Comparison of ENCODE assay signal across 8 cellular contexts in the genomic region with DNA sequence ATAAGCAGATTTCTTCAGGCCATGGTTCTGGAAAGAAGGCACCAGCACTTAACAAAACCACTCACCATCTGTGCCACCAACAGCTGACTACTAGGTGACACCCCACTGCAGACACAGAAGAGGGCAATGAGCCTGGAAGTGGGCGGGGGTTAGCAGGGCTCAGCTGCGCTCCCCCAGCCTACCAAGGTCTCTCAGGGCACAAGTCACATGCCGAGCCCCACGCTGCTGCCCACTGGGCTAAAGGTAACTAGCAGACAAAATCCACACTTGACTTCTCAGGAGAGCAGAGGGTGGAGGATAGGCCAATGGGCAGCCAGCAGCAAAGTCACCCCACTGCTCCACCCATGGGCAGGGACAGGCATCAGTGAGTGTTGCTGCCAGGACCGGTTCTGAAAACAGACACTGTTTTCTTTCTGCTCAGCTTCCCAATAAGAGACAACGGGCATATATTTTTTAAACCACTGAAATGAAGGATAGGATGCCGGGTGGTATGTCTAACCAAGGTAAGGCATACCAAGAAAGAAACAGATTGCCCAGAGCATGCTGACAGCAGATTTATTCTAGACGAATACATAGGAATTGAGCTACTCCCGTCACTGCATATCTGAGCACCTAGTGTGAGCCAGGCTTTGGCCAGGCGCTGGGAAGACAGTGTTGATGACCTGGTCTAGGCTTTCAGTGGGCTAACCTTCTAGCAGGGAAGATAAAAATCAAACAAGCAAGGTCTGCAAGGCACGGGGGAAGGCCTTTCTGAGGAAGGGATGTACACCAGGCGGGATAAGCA. TPM values are rescaled to one million over a fixed set of nuclear protein-coding genes. Genes with fewer than 3 reads are reported as not detected.
DNase-seq lines count a peak whose midpoint lies in the region; ATAC-seq lines count a peak whose summit lies in the region.

No MANE protein-coding gene starts in this region.

- ATAC-seq in GM21576 (IDR thresholded peaks at IDR 0.05; ENCODE audit: unreplicated experiment): peak; percentile 77
- ATAC-seq in naive thymus-derived CD8-positive, alpha-beta T cell: no peak

- peaks cover 6 to 17% of the 10 kb centered on the region in 2 donors for H3K4me1 ChIP-seq in esophagus (ENCODE audit: control insufficient read depth in 2 of 2, insufficient read depth in 2 of 2, low read length in 1 of 2)

- POLR2A ChIA-PET in naive thymus-derived CD8-positive, alpha-beta T cell (lab: Charles Lee): no interaction called here

- no peaks in the 10 kb centered on the region for H3K36me3 ChIP-seq in esophagus (ENCODE audit: control insufficient read depth in 2 of 2, insufficient read depth in 2 of 2, low read length in 1 of 2)

- no peaks in the 10 kb centered on the region for H3K27me3 ChIP-seq in esophagus (ENCODE audit: control insufficient read depth in 1 of 2, insufficient read depth in 2 of 2, low read length in 2 of 2)

- intact Hi-C loops in posterior cingulate gyrus (cut with DNase I): loop anchor here (5.0 kb wide), 1 partner anchor 58 kb away; no protein-coding TSS in a partner anchor

- H3K4me3 ChIP-seq in esophagus (ENCODE audit: low read depth in 1 of 2, low read length in 2 of 2): no peak overlapping the region

- no peak overlapping the region for H3K4me3 Mint-ChIP-seq in naive thymus-derived CD8-positive, alpha-beta T cell

- H3K9me3 ChIP-seq in esophagus (ENCODE audit: control insufficient read depth in 2 of 2, insufficient read depth in 1 of 2, low read depth in 1 of 2, low read length in 1 of 2): no peaks in the 10 kb centered on the region

- in situ Hi-C loops in KBM-7 (cut with MboI; ENCODE audit: low pct_unique_long_range_greater_than_20kb, low sequenced_read_pairs): no loop called here

- peak overlapping the region in 1 of 10 donors; percentile 47 for H3K27ac Mint-ChIP-seq in naive thymus-derived CD8-positive, alpha-beta T cell

- WGBS in esophagus, 2 donors: 54 to 66% methylated on average over 12 of the region's 12 CpGs

- H3K9me3 Mint-ChIP-seq in naive thymus-derived CD8-positive, alpha-beta T cell: no peaks in the 10 kb centered on the region

- no peaks in the 10 kb centered on the region for H3K27me3 Mint-ChIP-seq in naive thymus-derived CD8-positive, alpha-beta T cell

- H3K4me1 Mint-ChIP-seq in naive thymus-derived CD8-positive, alpha-beta T cell: peaks cover 7 to 23% (median 18%) of the 10 kb centered on the region in 4 donors

- DNase-seq in C1 segment of cervical spinal cord (lab: John Stamatoyannopoulos, UW) (peak in 12 of 14 donors; percentile 47 to 82 (median 70)), NCI-H2171 (lab: John Stamatoyannopoulos, UW) (peak; percentile 13), posterior cingulate gyrus (peak; percentile 35 to 94 (median 60)), KBM-7 (no peak), NCI-H1092 treated with DMSO at 0.1 percent for 48 hours (lab: John Stamatoyannopoulos, UW) (no peak)
- no peak for DNase-seq in naive thymus-derived CD8-positive, alpha-beta T cell

- H3K27ac ChIP-seq in esophagus (ENCODE audit: low read depth in 2 of 2, low read length in 1 of 2): peak overlapping the region; percentile 79 to 91

- H3K36me3 Mint-ChIP-seq in naive thymus-derived CD8-positive, alpha-beta T cell: peaks cover 0 to 15% (median 4%) of the 10 kb centered on the region in 3 donors

RNA-seq across cellular contexts. Expression of a gene that starts 20.1 kb away (rescaled TPM):
- polyA plus RNA-seq in esophagus: 10 to 100 TPM; 41.9 to 46.5 TPM
- total RNA-seq in naive thymus-derived CD8-positive, alpha-beta T cell: 10 to 100 TPM in 1 of 2 experiments, 1 to 10 TPM in 1; 8.2 to 10.7 TPM
- 1 to 10 TPM; 2.2 to 3.2 (median 2.3) TPM for polyA plus RNA-seq in naive thymus-derived CD8-positive, alpha-beta T cell

Comparison
In these comparisons a context has a peak if more than half of its experiments do, and no peak if none do; other contexts are left out.
1. DNase-seq: peak in C1 segment of cervical spinal cord (12 of 14), NCI-H2171 (single experiment) and posterior cingulate gyrus (10 of 10); none in naive thymus-derived CD8-positive, alpha-beta T cell (0 of 10), KBM-7 (single experiment) and NCI-H1092 treated with DMSO at 0.1 percent for 48 hours (single experiment).
2. RNA of a gene that starts 20.1 kb away (polyA plus RNA-seq): 41.9 to 46.5 TPM in esophagus; 2.2 to 3.2 TPM in naive thymus-derived CD8-positive, alpha-beta T cell; every median in the first group is over 10 times any median in the second.